In genomic region chr19:41305923-41306322, GRCh38 we compare ENCODE assay signal across 1 cellular context.
TF ChIP-seq lines count a peak whose summit lies in the region.

No MANE protein-coding gene starts in this region.

TF ChIP-seq in HEK293, 187 proteins besides CTCF, POLR2A, EP300 and RAD21 (continued from another document):
- peak; percentile 82 for TF ChIP-seq REST (tag by site-specific recombination; IDR thresholded peaks at IDR 0.05)
